In the genomic region with DNA sequence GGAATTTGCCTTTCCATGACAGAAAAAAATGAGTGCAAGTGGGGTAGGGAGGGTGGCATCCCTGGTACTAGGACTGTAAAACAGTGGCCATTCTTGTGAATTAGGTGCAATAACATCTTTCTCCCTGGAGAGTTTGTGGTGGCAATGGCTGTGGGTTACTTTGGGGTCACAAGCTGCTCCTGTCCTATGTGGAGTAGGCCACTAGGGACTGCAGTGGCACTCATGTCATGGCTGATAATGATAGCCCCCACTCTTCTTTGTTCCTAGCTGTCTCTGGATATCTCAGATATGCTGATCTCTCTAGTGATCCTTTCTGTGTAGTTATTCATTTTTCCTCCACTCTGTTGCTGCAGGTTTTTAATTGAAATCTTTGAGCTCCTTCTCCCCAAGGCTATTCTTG, we compare ENCODE assay signal across 1 cellular context.
TF ChIP-seq lines count a peak whose summit lies in the region.

No MANE protein-coding gene starts in this region.

TF ChIP-seq in GM23338, 12 proteins besides CTCF, POLR2A, EP300 and RAD21 (continued from another document):
- TF ChIP-seq, protein P1, sequence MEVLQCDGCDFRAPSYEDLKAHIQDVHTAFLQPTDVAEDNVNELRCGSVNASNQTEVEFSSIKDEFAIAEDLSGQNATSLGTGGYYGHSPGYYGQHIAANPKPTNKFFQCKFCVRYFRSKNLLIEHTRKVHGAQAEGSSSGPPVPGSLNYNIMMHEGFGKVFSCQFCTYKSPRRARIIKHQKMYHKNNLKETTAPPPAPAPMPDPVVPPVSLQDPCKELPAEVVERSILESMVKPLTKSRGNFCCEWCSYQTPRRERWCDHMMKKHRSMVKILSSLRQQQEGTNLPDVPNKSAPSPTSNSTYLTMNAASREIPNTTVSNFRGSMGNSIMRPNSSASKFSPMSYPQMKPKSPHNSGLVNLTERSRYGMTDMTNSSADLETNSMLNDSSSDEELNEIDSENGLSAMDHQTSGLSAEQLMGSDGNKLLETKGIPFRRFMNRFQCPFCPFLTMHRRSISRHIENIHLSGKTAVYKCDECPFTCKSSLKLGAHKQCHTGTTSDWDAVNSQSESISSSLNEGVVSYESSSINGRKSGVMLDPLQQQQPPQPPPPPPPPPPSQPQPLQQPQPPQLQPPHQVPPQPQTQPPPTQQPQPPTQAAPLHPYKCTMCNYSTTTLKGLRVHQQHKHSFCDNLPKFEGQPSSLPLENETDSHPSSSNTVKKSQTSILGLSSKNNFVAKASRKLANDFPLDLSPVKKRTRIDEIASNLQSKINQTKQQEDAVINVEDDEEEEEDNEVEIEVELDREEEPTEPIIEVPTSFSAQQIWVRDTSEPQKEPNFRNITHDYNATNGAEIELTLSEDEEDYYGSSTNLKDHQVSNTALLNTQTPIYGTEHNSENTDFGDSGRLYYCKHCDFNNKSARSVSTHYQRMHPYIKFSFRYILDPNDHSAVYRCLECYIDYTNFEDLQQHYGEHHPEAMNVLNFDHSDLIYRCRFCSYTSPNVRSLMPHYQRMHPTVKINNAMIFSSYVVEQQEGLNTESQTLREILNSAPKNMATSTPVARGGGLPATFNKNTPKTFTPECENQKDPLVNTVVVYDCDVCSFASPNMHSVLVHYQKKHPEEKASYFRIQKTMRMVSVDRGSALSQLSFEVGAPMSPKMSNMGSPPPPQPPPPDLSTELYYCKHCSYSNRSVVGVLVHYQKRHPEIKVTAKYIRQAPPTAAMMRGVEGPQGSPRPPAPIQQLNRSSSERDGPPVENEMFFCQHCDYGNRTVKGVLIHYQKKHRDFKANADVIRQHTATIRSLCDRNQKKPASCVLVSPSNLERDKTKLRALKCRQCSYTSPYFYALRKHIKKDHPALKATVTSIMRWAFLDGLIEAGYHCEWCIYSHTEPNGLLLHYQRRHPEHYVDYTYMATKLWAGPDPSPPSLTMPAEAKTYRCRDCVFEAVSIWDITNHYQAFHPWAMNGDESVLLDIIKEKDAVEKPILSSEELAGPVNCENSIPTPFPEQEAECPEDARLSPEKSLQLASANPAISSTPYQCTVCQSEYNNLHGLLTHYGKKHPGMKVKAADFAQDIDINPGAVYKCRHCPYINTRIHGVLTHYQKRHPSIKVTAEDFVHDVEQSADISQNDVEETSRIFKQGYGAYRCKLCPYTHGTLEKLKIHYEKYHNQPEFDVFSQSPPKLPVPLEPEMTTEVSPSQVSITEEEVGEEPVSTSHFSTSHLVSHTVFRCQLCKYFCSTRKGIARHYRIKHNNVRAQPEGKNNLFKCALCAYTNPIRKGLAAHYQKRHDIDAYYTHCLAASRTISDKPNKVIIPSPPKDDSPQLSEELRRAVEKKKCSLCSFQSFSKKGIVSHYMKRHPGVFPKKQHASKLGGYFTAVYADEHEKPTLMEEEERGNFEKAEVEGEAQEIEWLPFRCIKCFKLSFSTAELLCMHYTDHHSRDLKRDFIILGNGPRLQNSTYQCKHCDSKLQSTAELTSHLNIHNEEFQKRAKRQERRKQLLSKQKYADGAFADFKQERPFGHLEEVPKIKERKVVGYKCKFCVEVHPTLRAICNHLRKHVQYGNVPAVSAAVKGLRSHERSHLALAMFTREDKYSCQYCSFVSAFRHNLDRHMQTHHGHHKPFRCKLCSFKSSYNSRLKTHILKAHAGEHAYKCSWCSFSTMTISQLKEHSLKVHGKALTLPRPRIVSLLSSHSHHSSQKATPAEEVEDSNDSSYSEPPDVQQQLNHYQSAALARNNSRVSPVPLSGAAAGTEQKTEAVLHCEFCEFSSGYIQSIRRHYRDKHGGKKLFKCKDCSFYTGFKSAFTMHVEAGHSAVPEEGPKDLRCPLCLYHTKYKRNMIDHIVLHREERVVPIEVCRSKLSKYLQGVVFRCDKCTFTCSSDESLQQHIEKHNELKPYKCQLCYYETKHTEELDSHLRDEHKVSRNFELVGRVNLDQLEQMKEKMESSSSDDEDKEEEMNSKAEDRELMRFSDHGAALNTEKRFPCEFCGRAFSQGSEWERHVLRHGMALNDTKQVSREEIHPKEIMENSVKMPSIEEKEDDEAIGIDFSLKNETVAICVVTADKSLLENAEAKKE (CRISPR knock-in tag; IDR thresholded peaks at IDR 0.05): no peak
- TF ChIP-seq STAT1 (IDR thresholded peaks at IDR 0.05; ENCODE audit: unreplicated experiment) (no peak), ZNF114 (CRISPR knock-in tag; IDR thresholded peaks at IDR 0.05) (no peak)
